14 cellular contexts compared by ENCODE assay signal in the genomic region with DNA sequence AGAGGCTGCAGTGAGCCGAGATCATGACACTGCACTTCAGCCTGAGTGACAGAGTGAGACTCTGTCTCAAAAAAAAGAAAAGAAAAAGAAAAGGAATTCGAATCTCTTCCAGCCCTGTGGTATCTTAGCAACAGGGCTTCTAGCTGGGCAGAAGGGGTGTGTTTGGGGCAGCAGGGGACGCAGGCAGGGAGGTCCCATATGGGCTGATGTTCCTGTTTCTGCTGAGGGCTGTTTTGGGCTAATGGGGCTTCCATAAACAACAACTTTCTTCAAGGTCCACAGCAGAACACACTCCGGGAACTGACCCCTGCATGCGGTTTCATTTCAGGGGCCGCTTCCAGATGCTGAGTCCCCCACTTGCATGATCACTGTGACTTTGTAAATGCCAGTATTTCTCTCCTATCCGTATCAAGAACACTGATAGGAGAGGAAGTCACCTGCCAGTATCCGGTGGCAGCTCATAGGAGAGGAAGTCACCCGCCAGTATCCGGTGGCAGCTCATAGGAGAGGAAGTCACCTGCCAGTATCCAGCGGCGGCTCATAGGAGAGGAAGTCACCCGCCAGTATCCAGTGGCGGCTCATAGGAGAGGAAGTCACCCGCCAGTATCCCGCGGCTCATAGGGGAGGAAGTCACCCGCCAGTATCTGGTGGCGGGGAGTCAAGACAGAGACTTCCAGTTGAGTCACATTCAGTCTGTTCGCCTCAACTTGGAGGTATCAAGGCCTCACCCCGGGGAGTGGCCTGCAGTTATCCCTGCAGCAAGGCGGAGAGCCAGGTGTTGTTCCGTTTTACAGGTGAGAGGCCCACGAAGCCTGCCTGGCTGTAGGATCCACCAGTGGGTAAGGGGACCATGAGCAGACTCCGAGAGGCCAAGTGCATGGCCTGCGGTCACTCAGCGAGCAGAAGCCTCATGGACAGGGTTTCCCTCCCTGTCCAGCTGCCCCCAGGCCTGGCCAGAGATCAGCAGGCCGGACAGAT. TPM values are rescaled to one million over a fixed set of nuclear protein-coding genes. Genes with fewer than 3 reads are reported as not detected.
A peak's percentile ranks its signal among the peaks of the same experiment; 100 is the strongest.
DNase-seq lines count a peak whose midpoint lies in the region; ATAC-seq and TF ChIP-seq lines count a peak whose summit lies in the region.
"Had no signal": no experiment of that assay in that cellular context is flagged by ENCODE, and none has a peak within 500 bp of the region (broad histone marks: within the 10 kb centered on the region; RNA-seq: fewer than 3 reads in every experiment).

No MANE protein-coding gene starts in this region.

- POLR2A ChIA-PET in activated CD4-positive, alpha-beta T cell treated with anti-CD3 and anti-CD28 coated beads, Interleukin-2, amount 10 ng/mL, durations not matched to agents 7 days and 5 days (lab: Charles Lee): interaction anchor here (0.7 kb wide), 1 partner anchor 34 kb away, joined by 3 read pairs; no protein-coding TSS in a partner anchor
- POLR2A ChIA-PET in activated CD8-positive, alpha-beta T cell treated with anti-CD3 and anti-CD28 coated beads for 36 hours (lab: Charles Lee): interaction anchor here (1.1 kb wide), 1 partner anchor 38 kb away, joined by 3 read pairs; no protein-coding TSS in a partner anchor
- POLR2A ChIA-PET in naive thymus-derived CD8-positive, alpha-beta T cell (lab: Charles Lee): no interaction called here

- CTCF ChIA-PET in activated CD4-positive, alpha-beta T cell treated with anti-CD3 and anti-CD28 coated beads, Interleukin-2, amount 10 ng/mL, durations not matched to agents 7 days and 5 days (lab: Charles Lee): no interaction called here
- CTCF ChIA-PET in activated CD8-positive, alpha-beta T cell treated with anti-CD3 and anti-CD28 coated beads for 36 hours (lab: Charles Lee): interaction anchor here (0.6 kb wide), 1 partner anchor 485 kb away, joined by 3 read pairs; no protein-coding TSS in a partner anchor

- no peaks in the 10 kb centered on the region for H3K9me2 ChIP-seq in GM23248 (ENCODE audit: insufficient read depth)

- H2AFZ ChIP-seq in GM23248: no peak overlapping the region

- H3K9ac ChIP-seq in GM23248: no peak overlapping the region

- H3K4me1 Mint-ChIP-seq in activated CD4-positive, alpha-beta T cell treated with anti-CD3 and anti-CD28 coated beads, Interleukin-2, amount 10 ng/mL, durations not matched to agents 7 days and 5 days: peaks cover 13% of the 10 kb centered on the region
- peaks cover 8% of the 10 kb centered on the region for H3K4me1 Mint-ChIP-seq in activated CD8-positive, alpha-beta T cell treated with anti-CD3 and anti-CD28 coated beads for 36 hours (ENCODE audit: low read depth)
- peaks cover 10 to 15% (median 11%) of the 10 kb centered on the region in 4 donors for H3K4me1 Mint-ChIP-seq in naive thymus-derived CD8-positive, alpha-beta T cell

- H3K4me1 ChIP-seq in psoas muscle: no peaks in the 10 kb centered on the region
- no peaks in the 10 kb centered on the region for H3K4me1 ChIP-seq in GM23248 (ENCODE audit: insufficient read depth)
- H3K4me1 ChIP-seq: stomach had no signal

- in situ Hi-C loops in GM23248 (cut with MboI): loop anchor here (10.0 kb wide), 1 partner anchor 483 kb away; no protein-coding TSS in a partner anchor

- no peak overlapping the region for H3K4me3 Mint-ChIP-seq in activated CD4-positive, alpha-beta T cell treated with anti-CD3 and anti-CD28 coated beads, Interleukin-2, amount 10 ng/mL, durations not matched to agents 7 days and 5 days
- peak overlapping the region; percentile 29 for H3K4me3 Mint-ChIP-seq in activated CD8-positive, alpha-beta T cell treated with anti-CD3 and anti-CD28 coated beads for 36 hours
- H3K4me3 Mint-ChIP-seq in naive thymus-derived CD8-positive, alpha-beta T cell: peak overlapping the region; percentile 54 to 84 (median 72)
- H3K4me3 Mint-ChIP-seq: nephron progenitor cell had no signal

- peak; percentile 52 for DNase-seq in activated CD4-positive, alpha-beta T cell treated with anti-CD3 and anti-CD28 coated beads, Interleukin-2, amount 10 ng/mL, durations not matched to agents 7 days and 5 days
- DNase-seq in activated CD4-positive, alpha-beta T cell treated with anti-CD3 and anti-CD28 coated beads, Interleukin-2, amount 50 U/mL, for 4 hours: no peak
- peak; percentile 67 to 84 for DNase-seq in Kasumi-1 (lab: John Stamatoyannopoulos, UW)
- peak; percentile 51 for DNase-seq in activated CD8-positive, alpha-beta T cell treated with anti-CD3 and anti-CD28 coated beads for 36 hours
- peak in 6 of 10 donors; percentile 1 to 46 (median 21) for DNase-seq in naive thymus-derived CD8-positive, alpha-beta T cell
- no peak for DNase-seq in foreskin melanocyte
- no peak for DNase-seq in psoas muscle
- no peak for DNase-seq in GM23248
- DNase-seq: cerebellar nuclear complex, HCEC 1CT, kidney, nephron progenitor cell, SHP77 treated with DMSO at 0.1 percent for 48 hours, stomach had no signal

- peaks cover 7% of the 10 kb centered on the region for H3K27me3 Mint-ChIP-seq in activated CD4-positive, alpha-beta T cell treated with anti-CD3 and anti-CD28 coated beads, Interleukin-2, amount 10 ng/mL, durations not matched to agents 7 days and 5 days
- peaks cover 4% of the 10 kb centered on the region for H3K27me3 Mint-ChIP-seq in activated CD8-positive, alpha-beta T cell treated with anti-CD3 and anti-CD28 coated beads for 36 hours
- peaks cover 8 to 18% (median 8%) of the 10 kb centered on the region in 5 donors for H3K27me3 Mint-ChIP-seq in naive thymus-derived CD8-positive, alpha-beta T cell

- no peak overlapping the region for H3K4me3 ChIP-seq in psoas muscle
- no peak overlapping the region for H3K4me3 ChIP-seq in GM23248
- H3K4me3 ChIP-seq: stomach had no signal

- H3K27me3 ChIP-seq in psoas muscle (ENCODE audit: insufficient read depth in 3 of 3, low read length in 2 of 3) (peaks cover 0 to 40% (median 8%) of the 10 kb centered on the region in 3 donors), GM23248 (replicated peaks; ENCODE audit: insufficient read depth) (peaks cover 28% of the 10 kb centered on the region)

- H3K27ac ChIP-seq in psoas muscle (no peak overlapping the region), GM23248 (no peak overlapping the region)
- H3K27ac ChIP-seq: stomach had no signal

- no peaks in the 10 kb centered on the region for H3K36me3 Mint-ChIP-seq in activated CD4-positive, alpha-beta T cell treated with anti-CD3 and anti-CD28 coated beads, Interleukin-2, amount 10 ng/mL, durations not matched to agents 7 days and 5 days (ENCODE audit: low read depth)
- H3K36me3 Mint-ChIP-seq in activated CD8-positive, alpha-beta T cell treated with anti-CD3 and anti-CD28 coated beads for 36 hours (ENCODE audit: low read depth): peaks cover 1% of the 10 kb centered on the region
- H3K36me3 Mint-ChIP-seq in naive thymus-derived CD8-positive, alpha-beta T cell: peaks cover 0 to 6% (median 1%) of the 10 kb centered on the region in 3 donors

- no peaks in the 10 kb centered on the region for H3K9me3 Mint-ChIP-seq in activated CD4-positive, alpha-beta T cell treated with anti-CD3 and anti-CD28 coated beads, Interleukin-2, amount 10 ng/mL, durations not matched to agents 7 days and 5 days
- H3K9me3 Mint-ChIP-seq in activated CD8-positive, alpha-beta T cell treated with anti-CD3 and anti-CD28 coated beads for 36 hours: no peaks in the 10 kb centered on the region
- H3K9me3 Mint-ChIP-seq in naive thymus-derived CD8-positive, alpha-beta T cell: peaks cover 0 to 14% (median 4%) of the 10 kb centered on the region in 9 donors
- H3K9me3 Mint-ChIP-seq: nephron progenitor cell had no signal

- H3K4me2 ChIP-seq in GM23248 (ENCODE audit: unreplicated experiment): no peak overlapping the region

- no peaks in the 10 kb centered on the region for H3F3A ChIP-seq in GM23248 (ENCODE audit: insufficient read depth)

- intact Hi-C loops in activated CD8-positive, alpha-beta T cell treated with anti-CD3 and anti-CD28 coated beads for 36 hours (cut with micrococcal nuclease): no loop called here
- intact Hi-C loops in psoas muscle (cut with DNase I): no loop called here

- H3K36me3 ChIP-seq in psoas muscle (ENCODE audit: insufficient read depth in 1 of 2, low read depth in 1 of 2) (no peaks in the 10 kb centered on the region), GM23248 (ENCODE audit: low read depth) (no peaks in the 10 kb centered on the region)
- H3K36me3 ChIP-seq: stomach had no signal

- WGBS in psoas muscle, 3 donors: 65 to 71% (median 65%) methylated on average over 26 to 28 of the region's 28 CpGs
- 60 to 69% methylated on average over 26 to 28 of the region's 28 CpGs for WGBS in GM23248 (ENCODE audit: low coverage in 1 of 2, low lambda C conversion rate in 2 of 2, missing lambda C conversion rate in 2 of 2), 2 experiments

- H3K27ac Mint-ChIP-seq in activated CD4-positive, alpha-beta T cell treated with anti-CD3 and anti-CD28 coated beads, Interleukin-2, amount 10 ng/mL, durations not matched to agents 7 days and 5 days: no peak overlapping the region
- H3K27ac Mint-ChIP-seq in activated CD8-positive, alpha-beta T cell treated with anti-CD3 and anti-CD28 coated beads for 36 hours: no peak overlapping the region
- peak overlapping the region in 8 of 10 donors; percentile 56 to 87 (median 73) for H3K27ac Mint-ChIP-seq in naive thymus-derived CD8-positive, alpha-beta T cell
- H3K27ac Mint-ChIP-seq: nephron progenitor cell had no signal

- H3K9me3 ChIP-seq in psoas muscle (no peaks in the 10 kb centered on the region), GM23248 (ENCODE audit: low read depth) (no peaks in the 10 kb centered on the region)
- H3K9me3 ChIP-seq: stomach had no signal

- no peaks in the 10 kb centered on the region for H3K79me2 ChIP-seq in GM23248 (ENCODE audit: insufficient read depth)

- H4K20me1 ChIP-seq in GM23248 (ENCODE audit: insufficient read depth): no peaks in the 10 kb centered on the region

- peak; percentile 76 for ATAC-seq in activated CD8-positive, alpha-beta T cell treated with anti-CD3 and anti-CD28 coated beads for 36 hours
- peak; percentile 25 to 87 for ATAC-seq in naive thymus-derived CD8-positive, alpha-beta T cell
- ATAC-seq in psoas muscle: no peak

- no peak for TF ChIP-seq CTCF in activated CD8-positive, alpha-beta T cell treated with anti-CD3 and anti-CD28 coated beads for 36 hours (IDR thresholded peaks at IDR 0.05)
- TF ChIP-seq CTCF in psoas muscle (IDR thresholded peaks at IDR 0.05): no peak

RNA-seq across cellular contexts. Expression of a gene that starts 8.3 kb away (rescaled TPM):
- total RNA-seq in activated CD4-positive, alpha-beta T cell treated with anti-CD3 and anti-CD28 coated beads, Interleukin-2, amount 10 ng/mL, durations not matched to agents 7 days and 5 days: not detected
- total RNA-seq in activated CD8-positive, alpha-beta T cell treated with anti-CD3 and anti-CD28 coated beads for 36 hours: not detected
- not detected for total RNA-seq in naive thymus-derived CD8-positive, alpha-beta T cell
- not detected for polyA plus RNA-seq in naive thymus-derived CD8-positive, alpha-beta T cell
- not detected for total RNA-seq in psoas muscle
- polyA plus RNA-seq in psoas muscle (not detected), GM23248 (2016; fragmentation: Nextera tagmentation; extraction: Ambion mirVana) (not detected in 2 replicates)
- not detected in 2 replicates for total RNA-seq in GM23248 (2014; rRNA removed; shearing (Covaris generic))
- total RNA-seq: kidney, stomach had no signal
- polyA plus RNA-seq: stomach had no signal

RNA-seq across cellular contexts. Expression of a gene that starts 37.0 kb away (rescaled TPM):
- 10 to 100 TPM; 30.7 to 34.0 TPM for total RNA-seq in activated CD4-positive, alpha-beta T cell treated with anti-CD3 and anti-CD28 coated beads, Interleukin-2, amount 10 ng/mL, durations not matched to agents 7 days and 5 days
- total RNA-seq in activated CD8-positive, alpha-beta T cell treated with anti-CD3 and anti-CD28 coated beads for 36 hours: 10 to 100 TPM; 14.9 to 15.9 TPM
- total RNA-seq in naive thymus-derived CD8-positive, alpha-beta T cell: 10 to 100 TPM; 75.0 to 77.8 TPM
- polyA plus RNA-seq in naive thymus-derived CD8-positive, alpha-beta T cell: 10 to 100 TPM; 12.5 to 14.5 (median 13.1) TPM
- 10 to 100 TPM in 1 of 4 donors, 1 to 10 TPM in 3; 8.5 to 15.5 (median 8.7) TPM for total RNA-seq in psoas muscle
- polyA plus RNA-seq in psoas muscle: 10 to 100 TPM in 2 of 3 donors, 1 to 10 TPM in 1; 9.2 to 28.1 (median 21.0) TPM
- 20.6 and 37.3 TPM in 2 replicates for total RNA-seq in GM23248 (2014; rRNA removed; shearing (Covaris generic))
- polyA plus RNA-seq in GM23248 (2016; fragmentation: Nextera tagmentation; extraction: Ambion mirVana): 25.5 and 26.2 TPM in 2 replicates

Comparison
In these comparisons a context has a peak if more than half of its experiments do, and no peak if none do; other contexts are left out.
1. DNase-seq: peak in activated CD4-positive, alpha-beta T cell treated with anti-CD3 and anti-CD28 coated beads, Interleukin-2, amount 10 ng/mL, durations not matched to agents 7 days and 5 days (single experiment), Kasumi-1 (2 of 2), activated CD8-positive, alpha-beta T cell treated with anti-CD3 and anti-CD28 coated beads for 36 hours (single experiment) and naive thymus-derived CD8-positive, alpha-beta T cell (6 of 10); none in activated CD4-positive, alpha-beta T cell treated with anti-CD3 and anti-CD28 coated beads, Interleukin-2, amount 50 U/mL, for 4 hours (0 of 2), foreskin melanocyte (single experiment), psoas muscle (0 of 2) and GM23248 (single experiment).
2. H3K27ac Mint-ChIP-seq: peak in naive thymus-derived CD8-positive, alpha-beta T cell (8 of 10); none in activated CD4-positive, alpha-beta T cell treated with anti-CD3 and anti-CD28 coated beads, Interleukin-2, amount 10 ng/mL, durations not matched to agents 7 days and 5 days (single experiment) and activated CD8-positive, alpha-beta T cell treated with anti-CD3 and anti-CD28 coated beads for 36 hours (single experiment).
3. ATAC-seq: peak in activated CD8-positive, alpha-beta T cell treated with anti-CD3 and anti-CD28 coated beads for 36 hours (single experiment) and naive thymus-derived CD8-positive, alpha-beta T cell (2 of 2); none in psoas muscle (0 of 4).